In the genomic region with DNA sequence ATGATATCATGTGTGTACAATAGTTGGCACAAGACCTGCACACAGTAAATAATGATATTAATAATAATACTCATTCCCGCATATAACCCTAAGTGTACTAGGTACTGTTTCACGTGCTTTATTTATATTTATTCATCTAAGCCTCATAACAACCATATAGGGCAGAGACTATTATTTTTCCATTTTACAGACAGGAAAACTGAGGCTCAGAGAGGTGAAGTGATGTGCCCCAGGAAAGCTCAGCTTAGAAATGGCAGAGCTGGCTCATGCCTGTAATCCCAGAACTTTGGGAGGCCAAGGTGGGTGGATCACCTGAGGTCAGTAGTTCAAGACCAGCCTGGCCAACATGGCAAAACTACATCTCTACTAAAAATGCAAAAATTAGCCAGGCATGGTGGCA, we compare ENCODE assay signal across 4 cellular contexts.
TF ChIP-seq lines count a peak whose summit lies in the region.

No MANE protein-coding gene starts in this region.

TF ChIP-seq in HepG2, 621 proteins besides CTCF, POLR2A, EP300 and RAD21:
- TF ChIP-seq AGO1 (IDR thresholded peaks at IDR 0.05; ENCODE audit: low read depth, low read length, poor library complexity, severe bottlenecking), result no peak
- no peak for TF ChIP-seq BHLHE40 (IDR thresholded peaks at IDR 0.05; ENCODE audit: low read length)
- TF ChIP-seq ZNF629 (CRISPR knock-in tag; conservative IDR thresholded peaks at IDR 0.05), result peak; percentile 59

TF ChIP-seq in A549, 52 proteins besides CTCF, POLR2A, EP300 and RAD21:
- TF ChIP-seq KDM1A (IDR thresholded peaks at IDR 0.05; ENCODE audit: low read depth) (peak; percentile 65; the same call in 1 of the 2 replicates), ESRRA (IDR thresholded peaks at IDR 0.05; ENCODE audit: borderline replicate concordance, low read length) (no peak)

TF ChIP-seq in HEK293, 187 proteins besides CTCF, POLR2A, EP300 and RAD21:
- TF ChIP-seq, protein P1, sequence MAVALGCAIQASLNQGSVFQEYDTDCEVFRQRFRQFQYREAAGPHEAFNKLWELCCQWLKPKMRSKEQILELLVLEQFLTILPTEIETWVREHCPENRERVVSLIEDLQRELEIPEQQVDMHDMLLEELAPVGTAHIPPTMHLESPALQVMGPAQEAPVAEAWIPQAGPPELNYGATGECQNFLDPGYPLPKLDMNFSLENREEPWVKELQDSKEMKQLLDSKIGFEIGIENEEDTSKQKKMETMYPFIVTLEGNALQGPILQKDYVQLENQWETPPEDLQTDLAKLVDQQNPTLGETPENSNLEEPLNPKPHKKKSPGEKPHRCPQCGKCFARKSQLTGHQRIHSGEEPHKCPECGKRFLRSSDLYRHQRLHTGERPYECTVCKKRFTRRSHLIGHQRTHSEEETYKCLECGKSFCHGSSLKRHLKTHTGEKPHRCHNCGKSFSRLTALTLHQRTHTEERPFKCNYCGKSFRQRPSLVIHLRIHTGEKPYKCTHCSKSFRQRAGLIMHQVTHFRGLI (tag by site-specific recombination; IDR thresholded peaks at IDR 0.05), result no peak
- 0 out of 2 replicates have a peak, but pooled peaks have one; percentile 11 for TF ChIP-seq ZNF664 (tag by site-specific recombination; IDR thresholded peaks at IDR 0.05)

TF ChIP-seq in K562, 482 proteins besides CTCF, POLR2A, EP300 and RAD21:
- TF ChIP-seq TFAM (CRISPR knock-in tag; conservative IDR thresholded peaks at IDR 0.05) (no peak), RBM22 (IDR thresholded peaks at IDR 0.05; ENCODE audit: low read depth, low read length, poor library complexity, severe bottlenecking) (no peak), ADNP (tag; IDR thresholded peaks at IDR 0.05) (0 out of 2 replicates have a peak, but pooled peaks have one; percentile 34), KDM1A (IDR thresholded peaks at IDR 0.05) (0 out of 4 replicates have a peak, but pooled peaks of 1 of the 2 experiments have one; percentile 19), ZNF24 (IDR thresholded peaks at IDR 0.05) (no peak), DIDO1 (tag; IDR thresholded peaks at IDR 0.05; ENCODE audit: low read depth) (no peak), CAMTA2 (CRISPR knock-in tag; conservative IDR thresholded peaks at IDR 0.05) (no peak), NFE2 (IDR thresholded peaks at IDR 0.05; ENCODE audit: low read depth) (no peak), RBM25 (IDR thresholded peaks at IDR 0.05; ENCODE audit: low read depth, low read length, severe bottlenecking) (peak; percentile 57), RCOR1 (IDR thresholded peaks at IDR 0.05; ENCODE audit: borderline replicate concordance in 1 of 2, low read depth in 2 of 2, low read length in 2 of 2) (no peak), PHF8 (IDR thresholded peaks at IDR 0.05; ENCODE audit: borderline replicate concordance, low read length) (no peak)
- TF ChIP-seq, protein P2, sequence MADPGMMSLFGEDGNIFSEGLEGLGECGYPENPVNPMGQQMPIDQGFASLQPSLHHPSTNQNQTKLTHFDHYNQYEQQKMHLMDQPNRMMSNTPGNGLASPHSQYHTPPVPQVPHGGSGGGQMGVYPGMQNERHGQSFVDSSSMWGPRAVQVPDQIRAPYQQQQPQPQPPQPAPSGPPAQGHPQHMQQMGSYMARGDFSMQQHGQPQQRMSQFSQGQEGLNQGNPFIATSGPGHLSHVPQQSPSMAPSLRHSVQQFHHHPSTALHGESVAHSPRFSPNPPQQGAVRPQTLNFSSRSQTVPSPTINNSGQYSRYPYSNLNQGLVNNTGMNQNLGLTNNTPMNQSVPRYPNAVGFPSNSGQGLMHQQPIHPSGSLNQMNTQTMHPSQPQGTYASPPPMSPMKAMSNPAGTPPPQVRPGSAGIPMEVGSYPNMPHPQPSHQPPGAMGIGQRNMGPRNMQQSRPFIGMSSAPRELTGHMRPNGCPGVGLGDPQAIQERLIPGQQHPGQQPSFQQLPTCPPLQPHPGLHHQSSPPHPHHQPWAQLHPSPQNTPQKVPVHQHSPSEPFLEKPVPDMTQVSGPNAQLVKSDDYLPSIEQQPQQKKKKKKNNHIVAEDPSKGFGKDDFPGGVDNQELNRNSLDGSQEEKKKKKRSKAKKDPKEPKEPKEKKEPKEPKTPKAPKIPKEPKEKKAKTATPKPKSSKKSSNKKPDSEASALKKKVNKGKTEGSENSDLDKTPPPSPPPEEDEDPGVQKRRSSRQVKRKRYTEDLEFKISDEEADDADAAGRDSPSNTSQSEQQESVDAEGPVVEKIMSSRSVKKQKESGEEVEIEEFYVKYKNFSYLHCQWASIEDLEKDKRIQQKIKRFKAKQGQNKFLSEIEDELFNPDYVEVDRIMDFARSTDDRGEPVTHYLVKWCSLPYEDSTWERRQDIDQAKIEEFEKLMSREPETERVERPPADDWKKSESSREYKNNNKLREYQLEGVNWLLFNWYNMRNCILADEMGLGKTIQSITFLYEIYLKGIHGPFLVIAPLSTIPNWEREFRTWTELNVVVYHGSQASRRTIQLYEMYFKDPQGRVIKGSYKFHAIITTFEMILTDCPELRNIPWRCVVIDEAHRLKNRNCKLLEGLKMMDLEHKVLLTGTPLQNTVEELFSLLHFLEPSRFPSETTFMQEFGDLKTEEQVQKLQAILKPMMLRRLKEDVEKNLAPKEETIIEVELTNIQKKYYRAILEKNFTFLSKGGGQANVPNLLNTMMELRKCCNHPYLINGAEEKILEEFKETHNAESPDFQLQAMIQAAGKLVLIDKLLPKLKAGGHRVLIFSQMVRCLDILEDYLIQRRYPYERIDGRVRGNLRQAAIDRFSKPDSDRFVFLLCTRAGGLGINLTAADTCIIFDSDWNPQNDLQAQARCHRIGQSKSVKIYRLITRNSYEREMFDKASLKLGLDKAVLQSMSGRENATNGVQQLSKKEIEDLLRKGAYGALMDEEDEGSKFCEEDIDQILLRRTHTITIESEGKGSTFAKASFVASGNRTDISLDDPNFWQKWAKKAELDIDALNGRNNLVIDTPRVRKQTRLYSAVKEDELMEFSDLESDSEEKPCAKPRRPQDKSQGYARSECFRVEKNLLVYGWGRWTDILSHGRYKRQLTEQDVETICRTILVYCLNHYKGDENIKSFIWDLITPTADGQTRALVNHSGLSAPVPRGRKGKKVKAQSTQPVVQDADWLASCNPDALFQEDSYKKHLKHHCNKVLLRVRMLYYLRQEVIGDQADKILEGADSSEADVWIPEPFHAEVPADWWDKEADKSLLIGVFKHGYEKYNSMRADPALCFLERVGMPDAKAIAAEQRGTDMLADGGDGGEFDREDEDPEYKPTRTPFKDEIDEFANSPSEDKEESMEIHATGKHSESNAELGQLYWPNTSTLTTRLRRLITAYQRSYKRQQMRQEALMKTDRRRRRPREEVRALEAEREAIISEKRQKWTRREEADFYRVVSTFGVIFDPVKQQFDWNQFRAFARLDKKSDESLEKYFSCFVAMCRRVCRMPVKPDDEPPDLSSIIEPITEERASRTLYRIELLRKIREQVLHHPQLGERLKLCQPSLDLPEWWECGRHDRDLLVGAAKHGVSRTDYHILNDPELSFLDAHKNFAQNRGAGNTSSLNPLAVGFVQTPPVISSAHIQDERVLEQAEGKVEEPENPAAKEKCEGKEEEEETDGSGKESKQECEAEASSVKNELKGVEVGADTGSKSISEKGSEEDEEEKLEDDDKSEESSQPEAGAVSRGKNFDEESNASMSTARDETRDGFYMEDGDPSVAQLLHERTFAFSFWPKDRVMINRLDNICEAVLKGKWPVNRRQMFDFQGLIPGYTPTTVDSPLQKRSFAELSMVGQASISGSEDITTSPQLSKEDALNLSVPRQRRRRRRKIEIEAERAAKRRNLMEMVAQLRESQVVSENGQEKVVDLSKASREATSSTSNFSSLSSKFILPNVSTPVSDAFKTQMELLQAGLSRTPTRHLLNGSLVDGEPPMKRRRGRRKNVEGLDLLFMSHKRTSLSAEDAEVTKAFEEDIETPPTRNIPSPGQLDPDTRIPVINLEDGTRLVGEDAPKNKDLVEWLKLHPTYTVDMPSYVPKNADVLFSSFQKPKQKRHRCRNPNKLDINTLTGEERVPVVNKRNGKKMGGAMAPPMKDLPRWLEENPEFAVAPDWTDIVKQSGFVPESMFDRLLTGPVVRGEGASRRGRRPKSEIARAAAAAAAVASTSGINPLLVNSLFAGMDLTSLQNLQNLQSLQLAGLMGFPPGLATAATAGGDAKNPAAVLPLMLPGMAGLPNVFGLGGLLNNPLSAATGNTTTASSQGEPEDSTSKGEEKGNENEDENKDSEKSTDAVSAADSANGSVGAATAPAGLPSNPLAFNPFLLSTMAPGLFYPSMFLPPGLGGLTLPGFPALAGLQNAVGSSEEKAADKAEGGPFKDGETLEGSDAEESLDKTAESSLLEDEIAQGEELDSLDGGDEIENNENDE (IDR thresholded peaks at IDR 0.05; ENCODE audit: low read depth, low read length), result no peak
- TF ChIP-seq, protein P3, sequence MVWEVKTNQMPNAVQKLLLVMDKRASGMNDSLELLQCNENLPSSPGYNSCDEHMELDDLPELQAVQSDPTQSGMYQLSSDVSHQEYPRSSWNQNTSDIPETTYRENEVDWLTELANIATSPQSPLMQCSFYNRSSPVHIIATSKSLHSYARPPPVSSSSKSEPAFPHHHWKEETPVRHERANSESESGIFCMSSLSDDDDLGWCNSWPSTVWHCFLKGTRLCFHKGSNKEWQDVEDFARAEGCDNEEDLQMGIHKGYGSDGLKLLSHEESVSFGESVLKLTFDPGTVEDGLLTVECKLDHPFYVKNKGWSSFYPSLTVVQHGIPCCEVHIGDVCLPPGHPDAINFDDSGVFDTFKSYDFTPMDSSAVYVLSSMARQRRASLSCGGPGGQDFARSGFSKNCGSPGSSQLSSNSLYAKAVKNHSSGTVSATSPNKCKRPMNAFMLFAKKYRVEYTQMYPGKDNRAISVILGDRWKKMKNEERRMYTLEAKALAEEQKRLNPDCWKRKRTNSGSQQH (CRISPR knock-in tag; IDR thresholded peaks at IDR 0.05), result no peak
- TF ChIP-seq, protein P4, sequence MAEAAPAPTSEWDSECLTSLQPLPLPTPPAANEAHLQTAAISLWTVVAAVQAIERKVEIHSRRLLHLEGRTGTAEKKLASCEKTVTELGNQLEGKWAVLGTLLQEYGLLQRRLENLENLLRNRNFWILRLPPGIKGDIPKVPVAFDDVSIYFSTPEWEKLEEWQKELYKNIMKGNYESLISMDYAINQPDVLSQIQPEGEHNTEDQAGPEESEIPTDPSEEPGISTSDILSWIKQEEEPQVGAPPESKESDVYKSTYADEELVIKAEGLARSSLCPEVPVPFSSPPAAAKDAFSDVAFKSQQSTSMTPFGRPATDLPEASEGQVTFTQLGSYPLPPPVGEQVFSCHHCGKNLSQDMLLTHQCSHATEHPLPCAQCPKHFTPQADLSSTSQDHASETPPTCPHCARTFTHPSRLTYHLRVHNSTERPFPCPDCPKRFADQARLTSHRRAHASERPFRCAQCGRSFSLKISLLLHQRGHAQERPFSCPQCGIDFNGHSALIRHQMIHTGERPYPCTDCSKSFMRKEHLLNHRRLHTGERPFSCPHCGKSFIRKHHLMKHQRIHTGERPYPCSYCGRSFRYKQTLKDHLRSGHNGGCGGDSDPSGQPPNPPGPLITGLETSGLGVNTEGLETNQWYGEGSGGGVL (CRISPR knock-in tag; IDR thresholded peaks at IDR 0.05), result no peak
- TF ChIP-seq, protein P5, sequence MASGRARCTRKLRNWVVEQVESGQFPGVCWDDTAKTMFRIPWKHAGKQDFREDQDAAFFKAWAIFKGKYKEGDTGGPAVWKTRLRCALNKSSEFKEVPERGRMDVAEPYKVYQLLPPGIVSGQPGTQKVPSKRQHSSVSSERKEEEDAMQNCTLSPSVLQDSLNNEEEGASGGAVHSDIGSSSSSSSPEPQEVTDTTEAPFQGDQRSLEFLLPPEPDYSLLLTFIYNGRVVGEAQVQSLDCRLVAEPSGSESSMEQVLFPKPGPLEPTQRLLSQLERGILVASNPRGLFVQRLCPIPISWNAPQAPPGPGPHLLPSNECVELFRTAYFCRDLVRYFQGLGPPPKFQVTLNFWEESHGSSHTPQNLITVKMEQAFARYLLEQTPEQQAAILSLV (tag; IDR thresholded peaks at IDR 0.05), result no peak
- TF ChIP-seq, protein P6, sequence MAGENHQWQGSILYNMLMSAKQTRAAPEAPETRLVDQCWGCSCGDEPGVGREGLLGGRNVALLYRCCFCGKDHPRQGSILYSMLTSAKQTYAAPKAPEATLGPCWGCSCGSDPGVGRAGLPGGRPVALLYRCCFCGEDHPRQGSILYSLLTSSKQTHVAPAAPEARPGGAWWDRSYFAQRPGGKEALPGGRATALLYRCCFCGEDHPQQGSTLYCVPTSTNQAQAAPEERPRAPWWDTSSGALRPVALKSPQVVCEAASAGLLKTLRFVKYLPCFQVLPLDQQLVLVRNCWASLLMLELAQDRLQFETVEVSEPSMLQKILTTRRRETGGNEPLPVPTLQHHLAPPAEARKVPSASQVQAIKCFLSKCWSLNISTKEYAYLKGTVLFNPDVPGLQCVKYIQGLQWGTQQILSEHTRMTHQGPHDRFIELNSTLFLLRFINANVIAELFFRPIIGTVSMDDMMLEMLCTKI (IDR thresholded peaks at IDR 0.05; ENCODE audit: partially characterized antibody), result no peak
